Comparison of ENCODE assay signal across 1 cellular context in genomic region chr12:54650409-54650808, GRCh38.
TF ChIP-seq lines count a peak whose summit lies in the region.

No MANE protein-coding gene starts in this region.

TF ChIP-seq in GM12878, 131 proteins besides CTCF, POLR2A, EP300 and RAD21 (continued from another document):
- TF ChIP-seq ZNF592 (IDR thresholded peaks at IDR 0.05): no peak
- TF ChIP-seq MEF2A (IDR thresholded peaks at IDR 0.05; ENCODE audit: insufficient read depth, low read depth, low read length): peak; percentile 69; the same call in 1 of the 2 replicates
- peak; percentile 50 for TF ChIP-seq JUNB (IDR thresholded peaks at IDR 0.05)
